In genomic region chr11:15875393-15875792, GRCh38 we compare ENCODE assay signal across 4 cellular contexts.
"Had no signal": no experiment of that assay in that cellular context is flagged by ENCODE, and none has a peak within 500 bp of the region (broad histone marks: within the 10 kb centered on the region; RNA-seq: fewer than 3 reads in every experiment).

No MANE protein-coding gene starts in this region.

- H3K4me2 ChIP-seq: GM23338 had no signal

- H3K4me3 ChIP-seq: GM23338 had no signal

- H3K27ac Mint-ChIP-seq: GM23338, H9 had no signal

- H3K4me3 Mint-ChIP-seq: GM23338, H9 had no signal

- DNase-seq: H9, HCEC 1CT, IMR-90 had no signal
